In the genomic region with DNA sequence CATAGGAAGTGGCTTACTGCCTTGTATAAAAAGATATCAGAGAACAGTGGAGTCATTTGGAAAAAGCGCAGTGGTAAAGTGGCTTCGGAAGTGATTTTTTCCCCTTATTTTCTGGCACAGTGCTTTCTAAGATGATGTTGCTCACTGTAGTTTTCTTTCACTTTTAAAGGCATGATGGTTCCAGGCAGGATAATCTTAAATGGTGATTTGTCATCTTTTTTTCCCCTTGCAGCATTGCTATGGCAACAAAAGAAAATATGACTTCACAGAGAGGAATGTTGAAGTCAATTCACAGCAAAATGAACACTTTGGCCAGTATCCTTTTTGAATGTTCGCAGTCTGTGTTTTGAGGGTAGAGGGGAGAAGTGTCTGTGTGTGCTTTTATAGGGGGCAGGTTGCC, we compare ENCODE assay signal across 1 cellular context.
A peak's percentile ranks its signal among the peaks of the same experiment; 100 is the strongest.
TF ChIP-seq lines count a peak whose summit lies in the region.

No MANE protein-coding gene starts in this region.

TF ChIP-seq in SK-N-SH, 30 proteins besides CTCF, POLR2A, EP300 and RAD21 (continued from another document):
- TF ChIP-seq, protein P1, sequence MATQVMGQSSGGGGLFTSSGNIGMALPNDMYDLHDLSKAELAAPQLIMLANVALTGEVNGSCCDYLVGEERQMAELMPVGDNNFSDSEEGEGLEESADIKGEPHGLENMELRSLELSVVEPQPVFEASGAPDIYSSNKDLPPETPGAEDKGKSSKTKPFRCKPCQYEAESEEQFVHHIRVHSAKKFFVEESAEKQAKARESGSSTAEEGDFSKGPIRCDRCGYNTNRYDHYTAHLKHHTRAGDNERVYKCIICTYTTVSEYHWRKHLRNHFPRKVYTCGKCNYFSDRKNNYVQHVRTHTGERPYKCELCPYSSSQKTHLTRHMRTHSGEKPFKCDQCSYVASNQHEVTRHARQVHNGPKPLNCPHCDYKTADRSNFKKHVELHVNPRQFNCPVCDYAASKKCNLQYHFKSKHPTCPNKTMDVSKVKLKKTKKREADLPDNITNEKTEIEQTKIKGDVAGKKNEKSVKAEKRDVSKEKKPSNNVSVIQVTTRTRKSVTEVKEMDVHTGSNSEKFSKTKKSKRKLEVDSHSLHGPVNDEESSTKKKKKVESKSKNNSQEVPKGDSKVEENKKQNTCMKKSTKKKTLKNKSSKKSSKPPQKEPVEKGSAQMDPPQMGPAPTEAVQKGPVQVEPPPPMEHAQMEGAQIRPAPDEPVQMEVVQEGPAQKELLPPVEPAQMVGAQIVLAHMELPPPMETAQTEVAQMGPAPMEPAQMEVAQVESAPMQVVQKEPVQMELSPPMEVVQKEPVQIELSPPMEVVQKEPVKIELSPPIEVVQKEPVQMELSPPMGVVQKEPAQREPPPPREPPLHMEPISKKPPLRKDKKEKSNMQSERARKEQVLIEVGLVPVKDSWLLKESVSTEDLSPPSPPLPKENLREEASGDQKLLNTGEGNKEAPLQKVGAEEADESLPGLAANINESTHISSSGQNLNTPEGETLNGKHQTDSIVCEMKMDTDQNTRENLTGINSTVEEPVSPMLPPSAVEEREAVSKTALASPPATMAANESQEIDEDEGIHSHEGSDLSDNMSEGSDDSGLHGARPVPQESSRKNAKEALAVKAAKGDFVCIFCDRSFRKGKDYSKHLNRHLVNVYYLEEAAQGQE (IDR thresholded peaks at IDR 0.05; ENCODE audit: low read depth, low read length): no peak
- TF ChIP-seq JUND (IDR thresholded peaks at IDR 0.05) (peak; percentile 66), POLR2AphosphoS5 (IDR thresholded peaks at IDR 0.05; ENCODE audit: low read depth, low read length) (peak; percentile 34; the same call in 1 of the 2 replicates), RXRA (IDR thresholded peaks at IDR 0.05; ENCODE audit: borderline replicate concordance, low read depth) (no peak), TAF1 (IDR thresholded peaks at IDR 0.05; ENCODE audit: borderline replicate concordance, low read depth, low read length) (no peak), FOXM1 (IDR thresholded peaks at IDR 0.05; ENCODE audit: low read depth) (peak; percentile 22; the same call in 1 of the 2 replicates), GATA2 (CRISPR knock-in tag; IDR thresholded peaks at IDR 0.05) (no peak), SMC3 (IDR thresholded peaks at IDR 0.05; ENCODE audit: low read depth, low read length) (no peak), FOSL2 (IDR thresholded peaks at IDR 0.05; ENCODE audit: borderline replicate concordance, low read depth) (peak; percentile 75), TEAD4 (IDR thresholded peaks at IDR 0.05; ENCODE audit: borderline replicate concordance, insufficient read depth) (no peak)
- TF ChIP-seq, protein P2, sequence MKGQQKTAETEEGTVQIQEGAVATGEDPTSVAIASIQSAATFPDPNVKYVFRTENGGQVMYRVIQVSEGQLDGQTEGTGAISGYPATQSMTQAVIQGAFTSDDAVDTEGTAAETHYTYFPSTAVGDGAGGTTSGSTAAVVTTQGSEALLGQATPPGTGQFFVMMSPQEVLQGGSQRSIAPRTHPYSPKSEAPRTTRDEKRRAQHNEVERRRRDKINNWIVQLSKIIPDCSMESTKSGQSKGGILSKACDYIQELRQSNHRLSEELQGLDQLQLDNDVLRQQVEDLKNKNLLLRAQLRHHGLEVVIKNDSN (IDR thresholded peaks at IDR 0.05; ENCODE audit: borderline replicate concordance, low read depth): no peak
- TF ChIP-seq, protein P3, sequence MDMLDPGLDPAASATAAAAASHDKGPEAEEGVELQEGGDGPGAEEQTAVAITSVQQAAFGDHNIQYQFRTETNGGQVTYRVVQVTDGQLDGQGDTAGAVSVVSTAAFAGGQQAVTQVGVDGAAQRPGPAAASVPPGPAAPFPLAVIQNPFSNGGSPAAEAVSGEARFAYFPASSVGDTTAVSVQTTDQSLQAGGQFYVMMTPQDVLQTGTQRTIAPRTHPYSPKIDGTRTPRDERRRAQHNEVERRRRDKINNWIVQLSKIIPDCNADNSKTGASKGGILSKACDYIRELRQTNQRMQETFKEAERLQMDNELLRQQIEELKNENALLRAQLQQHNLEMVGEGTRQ (IDR thresholded peaks at IDR 0.05; ENCODE audit: borderline replicate concordance, low read depth, low read length): no peak
- TF ChIP-seq, protein P4, sequence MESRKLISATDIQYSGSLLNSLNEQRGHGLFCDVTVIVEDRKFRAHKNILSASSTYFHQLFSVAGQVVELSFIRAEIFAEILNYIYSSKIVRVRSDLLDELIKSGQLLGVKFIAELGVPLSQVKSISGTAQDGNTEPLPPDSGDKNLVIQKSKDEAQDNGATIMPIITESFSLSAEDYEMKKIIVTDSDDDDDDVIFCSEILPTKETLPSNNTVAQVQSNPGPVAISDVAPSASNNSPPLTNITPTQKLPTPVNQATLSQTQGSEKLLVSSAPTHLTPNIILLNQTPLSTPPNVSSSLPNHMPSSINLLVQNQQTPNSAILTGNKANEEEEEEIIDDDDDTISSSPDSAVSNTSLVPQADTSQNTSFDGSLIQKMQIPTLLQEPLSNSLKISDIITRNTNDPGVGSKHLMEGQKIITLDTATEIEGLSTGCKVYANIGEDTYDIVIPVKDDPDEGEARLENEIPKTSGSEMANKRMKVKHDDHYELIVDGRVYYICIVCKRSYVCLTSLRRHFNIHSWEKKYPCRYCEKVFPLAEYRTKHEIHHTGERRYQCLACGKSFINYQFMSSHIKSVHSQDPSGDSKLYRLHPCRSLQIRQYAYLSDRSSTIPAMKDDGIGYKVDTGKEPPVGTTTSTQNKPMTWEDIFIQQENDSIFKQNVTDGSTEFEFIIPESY (IDR thresholded peaks at IDR 0.05; ENCODE audit: borderline replicate concordance, low read depth): no peak
- TF ChIP-seq, protein P5, sequence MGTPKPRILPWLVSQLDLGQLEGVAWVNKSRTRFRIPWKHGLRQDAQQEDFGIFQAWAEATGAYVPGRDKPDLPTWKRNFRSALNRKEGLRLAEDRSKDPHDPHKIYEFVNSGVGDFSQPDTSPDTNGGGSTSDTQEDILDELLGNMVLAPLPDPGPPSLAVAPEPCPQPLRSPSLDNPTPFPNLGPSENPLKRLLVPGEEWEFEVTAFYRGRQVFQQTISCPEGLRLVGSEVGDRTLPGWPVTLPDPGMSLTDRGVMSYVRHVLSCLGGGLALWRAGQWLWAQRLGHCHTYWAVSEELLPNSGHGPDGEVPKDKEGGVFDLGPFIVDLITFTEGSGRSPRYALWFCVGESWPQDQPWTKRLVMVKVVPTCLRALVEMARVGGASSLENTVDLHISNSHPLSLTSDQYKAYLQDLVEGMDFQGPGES (IDR thresholded peaks at IDR 0.05; ENCODE audit: low read depth, low read length): no peak
